In genomic region chr5:98827161-98827560, GRCh38 we compare ENCODE assay signal across 8 cellular contexts. TPM values are rescaled to one million over a fixed set of nuclear protein-coding genes. Genes with fewer than 3 reads are reported as not detected.
A peak's percentile ranks its signal among the peaks of the same experiment; 100 is the strongest.
DNase-seq lines count a peak whose midpoint lies in the region; ATAC-seq, FAIRE-seq and TF ChIP-seq lines count a peak whose summit lies in the region.

No MANE protein-coding gene starts in this region.

- DNase-seq in AG10803 (ENCODE audit: low read depth) (peak; percentile 59), IMR-90 (peak; percentile 62), WERI-Rb-1 (no peak), keratinocyte (ENCODE audit: low read depth, low spot score) (no peak), cortex of kidney (lab: John Stamatoyannopoulos, UW) (no peak)
- no peak for DNase-seq in activated CD4-positive, alpha-beta T cell treated with anti-CD3 and anti-CD28 coated beads for 1 hour

- H3K27me3 ChIP-seq in IMR-90 (ENCODE audit: control insufficient read depth, insufficient read depth, low read length) (no peaks in the 10 kb centered on the region), WERI-Rb-1 (ENCODE audit: insufficient read depth, low read depth, severe bottlenecking) (no peaks in the 10 kb centered on the region), keratinocyte (ENCODE audit: control insufficient read depth, extremely low read depth, insufficient read depth, low read length) (no peaks in the 10 kb centered on the region)

- TF ChIP-seq POLR2A in IMR-90 (IDR thresholded peaks at IDR 0.05; ENCODE audit: low read depth, low read length), result no peak; the same call in 1 of the 2 replicates

- H3K4me3 ChIP-seq in AG10803 (ENCODE audit: low read length) (no peak overlapping the region), IMR-90 (ENCODE audit: insufficient read depth, low read depth, low read length) (no peak overlapping the region), WERI-Rb-1 (ENCODE audit: low read depth, low read length) (no peak overlapping the region), keratinocyte (ENCODE audit: control insufficient read depth in 2 of 3, extremely low read depth in 1 of 3, insufficient read depth in 2 of 3, low read depth in 1 of 3, low read length in 3 of 3) (no peak overlapping the region)

- H3K9me1 ChIP-seq in IMR-90 (ENCODE audit: insufficient read depth, low read length), result no peaks in the 10 kb centered on the region
- no peaks in the 10 kb centered on the region for H3K9me1 ChIP-seq in keratinocyte (ENCODE audit: control insufficient read depth, extremely low read depth, insufficient read depth, low read length)

- ATAC-seq in GM18498 (IDR thresholded peaks at IDR 0.05; ENCODE audit: unreplicated experiment), result peak; percentile 69
- peak; percentile 66 for ATAC-seq in IMR-90 (ENCODE audit: low read depth)
- ATAC-seq in GM21825 (IDR thresholded peaks at IDR 0.05; ENCODE audit: unreplicated experiment), result no peak

- POLR2A ChIA-PET in IMR-90 (lab: Charles Lee; ENCODE audit: unreplicated experiment), result no interaction called here

- in situ Hi-C loops in IMR-90 (cut with MboI; ENCODE audit: low sequenced_read_pairs), result no loop called here

- H3K18ac ChIP-seq in IMR-90 (ENCODE audit: low read depth, low read length), result no peak overlapping the region

- H2AK5ac ChIP-seq in IMR-90 (ENCODE audit: low read depth, low read length), result no peak overlapping the region

- BruUV-seq in IMR-90 (replicated peaks; lab: Mats Ljungman, UMichigan), result no TSS peak

- peak; percentile 86 for TF ChIP-seq RAD21 in IMR-90 (IDR thresholded peaks at IDR 0.05; ENCODE audit: low read length)

- H2BK5ac ChIP-seq in IMR-90 (ENCODE audit: low read depth, low read length, poor library complexity, severe bottlenecking), result no peak overlapping the region

- no CpG with 5 or more reads among the region's 1 CpG for WGBS in IMR-90 (ENCODE audit: extremely low coverage in 2 of 2, insufficient read length in 1 of 2), 2 experiments

- H2AFZ ChIP-seq in IMR-90 (replicated peaks; ENCODE audit: low read length, poor library complexity) (no peak overlapping the region), keratinocyte (ENCODE audit: control insufficient read depth, low read length) (no peak overlapping the region)

- H3K9me3 ChIP-seq in IMR-90 (ENCODE audit: control insufficient read depth, insufficient read depth, low read length) (no peaks in the 10 kb centered on the region), WERI-Rb-1 (ENCODE audit: severe bottlenecking) (no peaks in the 10 kb centered on the region), keratinocyte (ENCODE audit: control insufficient read depth, low read depth, low read length) (no peaks in the 10 kb centered on the region)

- no peak overlapping the region for H2BK15ac ChIP-seq in IMR-90 (ENCODE audit: low read depth, low read length)

- H3K27ac ChIP-seq in IMR-90 (ENCODE audit: insufficient read depth, low read length) (no peak overlapping the region), WERI-Rb-1 (no peak overlapping the region), keratinocyte (ENCODE audit: control insufficient read depth, insufficient read depth, low read length) (no peak overlapping the region)

- H3K23ac ChIP-seq in IMR-90 (ENCODE audit: low read depth, low read length), result no peak overlapping the region

- H3K9ac ChIP-seq in IMR-90 (ENCODE audit: low read depth, low read length) (no peak overlapping the region), keratinocyte (ENCODE audit: control insufficient read depth, extremely low read depth, insufficient read depth, low read length) (no peak overlapping the region)

- no peak overlapping the region for H2BK20ac ChIP-seq in IMR-90 (ENCODE audit: low read depth, low read length)

- no peak overlapping the region for H3K4me2 ChIP-seq in IMR-90 (ENCODE audit: low read depth, low read length)
- H3K4me2 ChIP-seq in keratinocyte (ENCODE audit: control insufficient read depth, extremely low read depth, insufficient read depth, low read depth, low read length), result no peak overlapping the region

- intact Hi-C loops in IMR-90 (cut with micrococcal nuclease), result loop anchor here (1.0 to 10.0 kb wide), 8 partner anchors 56 to 1664 kb away; partner anchors contain the start of gene RIOK2

- H3K4me1 ChIP-seq in IMR-90 (ENCODE audit: control insufficient read depth, insufficient read depth, low read length) (no peaks in the 10 kb centered on the region), keratinocyte (ENCODE audit: control insufficient read depth, extremely low read depth, insufficient read depth, low read length) (no peaks in the 10 kb centered on the region)

- no peaks in the 10 kb centered on the region for H4K20me1 ChIP-seq in IMR-90 (ENCODE audit: insufficient read depth, low read length)
- H4K20me1 ChIP-seq in keratinocyte (ENCODE audit: control insufficient read depth, extremely low read depth, insufficient read depth, low read length), result no peaks in the 10 kb centered on the region

- no peak overlapping the region for H2AK9ac ChIP-seq in IMR-90 (replicated peaks; ENCODE audit: low read depth, low read length, poor library complexity)

- no peak overlapping the region for H4K5ac ChIP-seq in IMR-90 (ENCODE audit: low read depth, low read length)

- H3K79me2 ChIP-seq in keratinocyte (ENCODE audit: control insufficient read depth, insufficient read depth, low read length), result no peaks in the 10 kb centered on the region

- no peak overlapping the region for H2BK120ac ChIP-seq in IMR-90 (ENCODE audit: low read depth, low read length)

- H3K4ac ChIP-seq in IMR-90 (ENCODE audit: low read depth, low read length), result no peak overlapping the region

- H3K36me3 ChIP-seq in IMR-90 (ENCODE audit: control insufficient read depth, insufficient read depth, low read length) (no peaks in the 10 kb centered on the region), WERI-Rb-1 (no peaks in the 10 kb centered on the region), keratinocyte (ENCODE audit: control insufficient read depth in 2 of 2, extremely low read depth in 1 of 2, insufficient read depth in 2 of 2, low read length in 2 of 2) (no peaks in the 10 kb centered on the region)

- dilution Hi-C loops in IMR-90 (cut with HindIII; ENCODE audit: low sequenced_read_pairs, unreplicated experiment), result no loop called here
- dilution Hi-C loops in keratinocyte (cut with MboI; ENCODE audit: extremely low pct_ligation_motif_present, low sequenced_read_pairs), result no loop called here

- no peak for FAIRE-seq in keratinocyte (lab: Jason Lieb, UNC)

- no peak overlapping the region for H3K56ac ChIP-seq in IMR-90 (ENCODE audit: extremely low read depth, insufficient read depth, low read length)

- no peak overlapping the region for H3K14ac ChIP-seq in IMR-90 (replicated peaks; ENCODE audit: low read depth, low read length)

- TF ChIP-seq CTCF in AG10803 (conservative IDR thresholded peaks at IDR 0.05; ENCODE audit: low read length), result peak; percentile 76
- peak; percentile 67 for TF ChIP-seq CTCF in IMR-90 (conservative IDR thresholded peaks at IDR 0.05; ENCODE audit: low read depth, low read length)
- TF ChIP-seq CTCF in WERI-Rb-1 (IDR thresholded peaks at IDR 0.05; ENCODE audit: low read depth, low read length), result peak; percentile 22; the same call in 1 of the 2 replicates
- TF ChIP-seq CTCF in keratinocyte (optimal IDR thresholded peaks at IDR 0.05 in 1 of 3, IDR thresholded peaks at IDR 0.05 in 1 of 3, conservative IDR thresholded peaks at IDR 0.05 in 1 of 3; ENCODE audit: extremely low read depth in 1 of 3, insufficient read depth in 2 of 3, low read length in 3 of 3), result peak; percentile 25 to 45 (median 36)

- H3K79me1 ChIP-seq in IMR-90 (ENCODE audit: low read depth in 1 of 2, low read length in 2 of 2), result no peaks in the 10 kb centered on the region

- CTCF ChIA-PET in IMR-90 (lab: Yijun Ruan, JAX), result no interaction called here

- no peak overlapping the region for H4K8ac ChIP-seq in IMR-90 (ENCODE audit: low read depth in 2 of 2, low read length in 2 of 2)

- no peak overlapping the region for H4K91ac ChIP-seq in IMR-90 (ENCODE audit: insufficient read depth, low read depth, low read length)

TF ChIP-seq in IMR-90, 13 proteins besides CTCF, POLR2A, EP300 and RAD21:
- TF ChIP-seq MXI1 (IDR thresholded peaks at IDR 0.05; ENCODE audit: borderline replicate concordance, low read depth, low read length) (no peak), SMC3 (IDR thresholded peaks at IDR 0.05; ENCODE audit: low read depth, low read length) (peak; percentile 73)

RNA-seq across cellular contexts. Expression of gene RGMB, which starts 53.7 kb away (rescaled TPM):
- total RNA-seq in IMR-90 (2012; rRNA removed), result 74.4 and 83.0 TPM in 2 replicates
- 128 and 129 TPM in 2 replicates for polyA plus RNA-seq in IMR-90 (2012; rRNA removed)
- 104 and 165 TPM in 2 replicates for polyA plus RNA-seq in IMR-90 (2012; cell fraction: cytosol; rRNA removed)
- polyA plus RNA-seq in IMR-90 (2012; cell fraction: nucleus; rRNA removed; ENCODE audit: low replicate concordance), result 301 and 527 TPM in 2 replicates
- polyA plus RNA-seq in keratinocyte, result 8.5 to 28.7 TPM (median 16.3 TPM) in 3 replicates
- polyA plus RNA-seq in keratinocyte (2011; ENCODE audit: low read depth), result 5.3 TPM
- polyA plus RNA-seq in keratinocyte (2011; cell fraction: cytosol; rRNA removed), result 10.9 and 13.1 TPM in 2 replicates
- 28.1 and 30.9 TPM in 2 replicates for polyA plus RNA-seq in keratinocyte (2011; cell fraction: nucleus; rRNA removed)
- polyA plus RNA-seq in keratinocyte (2012; ENCODE audit: low replicate concordance), result 5.1 and 20.0 TPM in 2 replicates
- polyA minus RNA-seq in keratinocyte, result 15.6 to 76.9 TPM (median 23.9 TPM) in 3 replicates
- 24.0 TPM for polyA minus RNA-seq in keratinocyte (2011; cell fraction: cytosol; rRNA and poly(A)+ RNA removed)
- polyA minus RNA-seq in keratinocyte (2011; cell fraction: nucleus; rRNA and poly(A)+ RNA removed), result 24.3 and 33.9 TPM in 2 replicates

Comparison
In these comparisons a context has a peak if more than half of its experiments do, and no peak if none do; other contexts are left out.
1. DNase-seq: peak in AG10803 (single experiment) and IMR-90 (single experiment); none in WERI-Rb-1 (single experiment), keratinocyte (single experiment), cortex of kidney (single experiment) and activated CD4-positive, alpha-beta T cell treated with anti-CD3 and anti-CD28 coated beads for 1 hour (single experiment).
2. CTCF ChIP-seq: peak in every context shown above with its lines; median percentile 76 in AG10803; 67 in IMR-90; 36 in keratinocyte; 22 in WERI-Rb-1.